Comparison of ENCODE assay signal across 8 cellular contexts in the genomic region with DNA sequence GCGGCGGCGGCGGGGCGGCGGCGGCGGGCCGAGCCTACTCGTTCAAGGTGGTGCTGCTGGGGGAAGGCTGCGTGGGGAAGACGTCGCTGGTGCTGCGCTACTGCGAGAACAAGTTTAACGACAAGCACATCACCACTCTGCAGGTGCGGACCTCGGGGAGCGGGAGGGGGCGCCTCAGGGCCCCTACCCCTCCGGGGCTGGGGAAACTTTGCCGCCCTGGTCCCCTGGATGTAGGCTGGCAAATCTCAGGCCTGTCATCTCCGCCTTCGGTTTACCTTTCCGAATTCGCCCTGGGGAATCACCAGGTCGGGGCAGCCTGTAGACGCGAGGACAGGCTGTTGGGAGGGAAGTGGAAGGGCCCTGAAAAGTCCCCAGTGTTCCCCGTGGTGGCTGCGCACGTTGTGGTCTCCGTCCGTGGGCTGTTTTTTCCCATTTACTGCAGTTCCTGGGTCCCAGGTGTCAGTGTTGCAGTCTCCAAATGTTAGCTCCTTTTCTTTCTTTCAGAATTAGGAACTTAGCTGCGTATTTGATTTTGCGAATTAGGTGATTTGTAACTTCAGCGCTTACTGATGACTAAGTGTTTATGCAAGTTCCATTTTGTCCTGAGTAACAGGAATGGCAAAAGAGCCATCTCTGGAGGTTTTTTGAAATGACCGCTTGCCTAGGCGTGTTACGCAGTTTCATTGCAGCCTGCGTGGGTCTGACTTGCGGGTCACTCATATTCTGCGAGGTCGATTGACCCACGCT. TPM values are rescaled to one million over a fixed set of nuclear protein-coding genes. Genes with fewer than 3 reads are reported as not detected.
DNase-seq lines count a peak whose midpoint lies in the region; ATAC-seq and TF ChIP-seq lines count a peak whose summit lies in the region.

No MANE protein-coding gene starts in this region.

- H2BK120ac ChIP-seq in trophoblast cell (ENCODE audit: insufficient read depth, low read length, poor library complexity), result no peak overlapping the region

- peak overlapping the region; percentile 81 for H3K18ac ChIP-seq in trophoblast cell (ENCODE audit: low read length)

- H2BK12ac ChIP-seq in trophoblast cell (ENCODE audit: low read length), result no peak overlapping the region

- H3K27me3 ChIP-seq in Peyer's patch, result no peaks in the 10 kb centered on the region
- H3K27me3 ChIP-seq in cardiac muscle cell, result no peaks in the 10 kb centered on the region
- no peaks in the 10 kb centered on the region for H3K27me3 ChIP-seq in trophoblast cell (ENCODE audit: insufficient read depth, low read length)
- no peaks in the 10 kb centered on the region for H3K27me3 ChIP-seq in transverse colon

- peak overlapping the region; percentile 72 to 99 (median 78) for H3K4me3 ChIP-seq in Peyer's patch
- H3K4me3 ChIP-seq in cardiac muscle cell, result peak overlapping the region; percentile 91
- peak overlapping the region; percentile 99 for H3K4me3 ChIP-seq in trophoblast cell (ENCODE audit: low read depth, low read length)
- peak overlapping the region; percentile 72 to 92 (median 82) for H3K4me3 ChIP-seq in transverse colon

- TF ChIP-seq CTCF in Peyer's patch (IDR thresholded peaks at IDR 0.05), result no peak
- TF ChIP-seq CTCF in cardiac muscle cell (IDR thresholded peaks at IDR 0.05; ENCODE audit: low read depth, low read length), result no peak
- TF ChIP-seq CTCF in transverse colon (IDR thresholded peaks at IDR 0.05), result no peak

- CTCF ChIA-PET in activated naive CD4-positive, alpha-beta T cell treated with anti-CD3 and anti-CD28 coated beads, Interleukin-2, amount 10 ng/mL, durations not matched to agents 7 days and 5 days (lab: Charles Lee), result interaction anchor here (0.7 to 2.3 kb wide), 5 partner anchors 8 to 71 kb away, joined by 3 to 10 read pairs (median 3); partner anchors contain the start of gene TMEM19

- peak; percentile 69 for DNase-seq in ACHN
- DNase-seq in Peyer's patch, result peak; percentile 51 to 67 (median 52)
- DNase-seq in activated naive CD4-positive, alpha-beta T cell treated with anti-CD3 and anti-CD28 coated beads, Interleukin-2, amount 10 ng/mL, durations not matched to agents 7 days and 5 days, result no peak
- DNase-seq in cardiac muscle cell (ENCODE audit: low read depth in 1 of 2, low spot score in 1 of 2), result peak; percentile 40 to 62
- peak; percentile 52 to 80 for DNase-seq in trophoblast cell
- peak; percentile 56 for DNase-seq in transverse colon

- ATAC-seq in GM18519 (IDR thresholded peaks at IDR 0.05; ENCODE audit: low FRiP score, unreplicated experiment) (peak; percentile 30), HG03045 (IDR thresholded peaks at IDR 0.05; ENCODE audit: unreplicated experiment) (peak; percentile 62)

- peaks cover 0 to 12% (median 0%) of the 10 kb centered on the region in 4 donors for H3K9me3 ChIP-seq in Peyer's patch
- no peaks in the 10 kb centered on the region for H3K9me3 ChIP-seq in cardiac muscle cell (ENCODE audit: low read depth)
- H3K9me3 ChIP-seq in trophoblast cell (ENCODE audit: insufficient read depth, low read depth, low read length), result no peaks in the 10 kb centered on the region
- H3K9me3 ChIP-seq in transverse colon, result peaks cover 10 to 18% of the 10 kb centered on the region in 2 donors

- peak overlapping the region; percentile 22 for H2BK5ac ChIP-seq in trophoblast cell (ENCODE audit: low read depth, low read length, poor library complexity)

- H3K4me1 Mint-ChIP-seq in activated naive CD4-positive, alpha-beta T cell treated with anti-CD3 and anti-CD28 coated beads, Interleukin-2, amount 10 ng/mL, durations not matched to agents 7 days and 5 days, result peaks cover 33% of the 10 kb centered on the region

- peaks cover 0 to 18% (median 3%) of the 10 kb centered on the region in 4 donors for H3K4me1 ChIP-seq in Peyer's patch
- H3K4me1 ChIP-seq in cardiac muscle cell (ENCODE audit: low read depth), result peaks cover 2% of the 10 kb centered on the region
- peaks cover 0 to 3% of the 10 kb centered on the region in 2 experiments for H3K4me1 ChIP-seq in trophoblast cell (ENCODE audit: control insufficient read depth in 1 of 2, insufficient read depth in 2 of 2, low read length in 2 of 2)
- peaks cover 6 to 28% (median 17%) of the 10 kb centered on the region in 4 donors for H3K4me1 ChIP-seq in transverse colon

- peak in 1 of 2 donors; percentile 21 for TF ChIP-seq POLR2A in Peyer's patch (IDR thresholded peaks at IDR 0.05)
- TF ChIP-seq POLR2A in transverse colon (IDR thresholded peaks at IDR 0.05), result peak; percentile 17

- peak overlapping the region; percentile 81 for H3K4ac ChIP-seq in trophoblast cell (ENCODE audit: low read depth, low read length)

- peak overlapping the region; percentile 37 for H3K14ac ChIP-seq in trophoblast cell (ENCODE audit: low read length)

- H2AK5ac ChIP-seq in trophoblast cell (ENCODE audit: low read length), result no peak overlapping the region

- peaks cover 2% of the 10 kb centered on the region for H3K79me1 ChIP-seq in trophoblast cell (ENCODE audit: low read length)

- in situ Hi-C loops in ACHN (cut with HindIII; ENCODE audit: low pct_ligation_motif_present, low pct_unique_long_range_greater_than_20kb, low sequenced_read_pairs) (no loop called here), transverse colon (cut with MboI; ENCODE audit: low pct_ligation_motif_present in 1 of 4, low pct_unique_long_range_greater_than_20kb in 1 of 4, low sequenced_read_pairs in 3 of 4) (loop anchor here in 1 of 4 donors (10.0 kb wide), 1 partner anchor 89 kb away; no protein-coding TSS in a partner anchor)

- peak overlapping the region; percentile 76 for H4K12ac ChIP-seq in trophoblast cell (ENCODE audit: low read depth, low read length)

- peak overlapping the region; percentile 84 for H4K91ac ChIP-seq in trophoblast cell (ENCODE audit: low read depth, low read length)

- no peak overlapping the region for H3K23ac ChIP-seq in trophoblast cell (ENCODE audit: low read length)

- peak overlapping the region; percentile 98 for H3K27ac Mint-ChIP-seq in activated naive CD4-positive, alpha-beta T cell treated with anti-CD3 and anti-CD28 coated beads, Interleukin-2, amount 10 ng/mL, durations not matched to agents 7 days and 5 days

- H3K9me3 Mint-ChIP-seq in activated naive CD4-positive, alpha-beta T cell treated with anti-CD3 and anti-CD28 coated beads, Interleukin-2, amount 10 ng/mL, durations not matched to agents 7 days and 5 days, result peaks cover 20% of the 10 kb centered on the region

- H3K36me3 ChIP-seq in Peyer's patch, result peaks cover 0 to 16% (median 0%) of the 10 kb centered on the region in 3 donors
- no peaks in the 10 kb centered on the region for H3K36me3 ChIP-seq in cardiac muscle cell
- H3K36me3 ChIP-seq in trophoblast cell (ENCODE audit: control insufficient read depth in 1 of 2, insufficient read depth in 2 of 2, low read length in 2 of 2), result peaks cover 2% of the 10 kb centered on the region in 2 experiments
- H3K36me3 ChIP-seq in transverse colon, result peaks cover 0 to 30% (median 0%) of the 10 kb centered on the region in 4 donors

- H3K27me3 Mint-ChIP-seq in activated naive CD4-positive, alpha-beta T cell treated with anti-CD3 and anti-CD28 coated beads, Interleukin-2, amount 10 ng/mL, durations not matched to agents 7 days and 5 days, result peaks cover 25% of the 10 kb centered on the region

- H3K4me2 ChIP-seq in trophoblast cell (ENCODE audit: low read length), result peak overlapping the region; percentile 98

- H2AFZ ChIP-seq in trophoblast cell (ENCODE audit: insufficient read depth, low read length, poor library complexity), result no peak overlapping the region

- intact Hi-C loops in transverse colon (cut with DNase I; ENCODE audit: low total_unique reads), result no loop called here

- no CpG with 5 or more reads among the region's 45 CpGs for WGBS in trophoblast cell (ENCODE audit: extremely low coverage, insufficient coverage, insufficient read length)
- WGBS in transverse colon (ENCODE audit: low coverage in 1 of 2), 2 donors, result 0% methylated on average over 32 of the region's 45 CpGs; no CpG with 5 or more reads in 1 of the 2 donors

- no peak for TF ChIP-seq EP300 in transverse colon (IDR thresholded peaks at IDR 0.05; ENCODE audit: low read depth)

- peaks cover 42% of the 10 kb centered on the region for H3K36me3 Mint-ChIP-seq in activated naive CD4-positive, alpha-beta T cell treated with anti-CD3 and anti-CD28 coated beads, Interleukin-2, amount 10 ng/mL, durations not matched to agents 7 days and 5 days

- H3K27ac ChIP-seq in Peyer's patch (peak overlapping the region; percentile 94 to 100 (median 96)), cardiac muscle cell (peak overlapping the region; percentile 98), trophoblast cell (ENCODE audit: low read depth, low read length) (peak overlapping the region; percentile 94), transverse colon (peak overlapping the region; percentile 95 to 98 (median 97))

- H3K4me3 Mint-ChIP-seq in activated naive CD4-positive, alpha-beta T cell treated with anti-CD3 and anti-CD28 coated beads, Interleukin-2, amount 10 ng/mL, durations not matched to agents 7 days and 5 days, result peak overlapping the region; percentile 93

- H4K8ac ChIP-seq in trophoblast cell (ENCODE audit: low read depth, low read length), result peak overlapping the region; percentile 73

- H3K9ac ChIP-seq in trophoblast cell (ENCODE audit: low read length), result peak overlapping the region; percentile 80

- H3K79me2 ChIP-seq in trophoblast cell (ENCODE audit: control insufficient read depth, insufficient read depth, low read length, poor library complexity), result peaks cover 18% of the 10 kb centered on the region

RNA-seq across cellular contexts. Expression of gene RAB21, which starts 0.7 kb away (rescaled TPM):
- total RNA-seq in Peyer's patch (10 to 100 TPM; 11.2 to 34.7 (median 14.2) TPM), cardiac muscle cell (16.7 and 21.8 TPM in 2 replicates), transverse colon (10 to 100 TPM; 15.9 to 48.4 (median 29.9) TPM)
- 60.3 and 67.6 TPM in 2 replicates for polyA plus RNA-seq in cardiac muscle cell
- polyA plus RNA-seq in trophoblast cell (2013), result 39.0 and 39.6 TPM in 2 replicates
